In genomic region chr17:16406742-16407674, GRCh38 we compare ENCODE assay signal across 8 cellular contexts. TPM values are rescaled to one million over a fixed set of nuclear protein-coding genes. Genes with fewer than 3 reads are reported as not detected.
A peak's percentile ranks its signal among the peaks of the same experiment; 100 is the strongest.
DNase-seq lines count a peak whose midpoint lies in the region; ATAC-seq, FAIRE-seq and TF ChIP-seq lines count a peak whose summit lies in the region.

No MANE protein-coding gene starts in this region.

- WGBS in K562 (ENCODE audit: insufficient coverage, low coverage, missing lambda C conversion rate), result 81% methylated on average over 18 of the region's 67 CpGs
- WGBS in stomach, 5 donors, result 5 to 8% (median 8%) methylated on average over 60 to 67 of the region's 67 CpGs

- H3K4me1 Mint-ChIP-seq in Caco-2 (ENCODE audit: low read depth, unreplicated experiment) (peaks cover 13% of the 10 kb centered on the region), IgD-negative memory B cell (peaks cover 7 to 11% (median 8%) of the 10 kb centered on the region in 3 donors)

- TF ChIP-seq POLR2A in K562 (conservative IDR thresholded peaks at IDR 0.05), result no peak
- TF ChIP-seq POLR2A in stomach (IDR thresholded peaks at IDR 0.05), result no peak

- H3K27me3 ChIP-seq in Caco-2 (replicated peaks; ENCODE audit: control insufficient read depth, insufficient read depth, low read length) (no peaks in the 10 kb centered on the region), K562 (ENCODE audit: control insufficient read depth in 2 of 2, insufficient read depth in 2 of 2, low read length in 2 of 2) (no peaks in the 10 kb centered on the region), stomach (peaks cover 0 to 19% (median 5%) of the 10 kb centered on the region in 3 donors)

- TF ChIP-seq RAD21 in K562 (CRISPR knock-in tag; conservative IDR thresholded peaks at IDR 0.05 in 1 of 2, IDR thresholded peaks at IDR 0.05 in 1 of 2), result no peak

- no peaks in the 10 kb centered on the region for H4K20me1 ChIP-seq in K562 (replicated peaks; ENCODE audit: control insufficient read depth, insufficient read depth, low read length)

- no peaks in the 10 kb centered on the region for H3K27me3 Mint-ChIP-seq in Caco-2 (ENCODE audit: insufficient read depth, unreplicated experiment)
- peaks cover 14% of the 10 kb centered on the region for H3K27me3 Mint-ChIP-seq in IgD-negative memory B cell

- H3K36me3 ChIP-seq in Caco-2 (ENCODE audit: control insufficient read depth, insufficient read depth, low read length), result no peaks in the 10 kb centered on the region
- H3K36me3 ChIP-seq in K562 (ENCODE audit: control insufficient read depth, insufficient read depth, low read length), result no peaks in the 10 kb centered on the region
- no peaks in the 10 kb centered on the region for H3K36me3 ChIP-seq in kidney (ENCODE audit: control insufficient read depth in 1 of 2, insufficient read depth in 2 of 2, low read length in 2 of 2)
- H3K36me3 ChIP-seq in stomach, result no peaks in the 10 kb centered on the region

- intact Hi-C loops in Caco-2 (cut with micrococcal nuclease; ENCODE audit: unreplicated experiment) (no loop called here), K562 (cut with micrococcal nuclease) (no loop called here), kidney (cut with DNase I) (no loop called here), stomach (cut with DNase I; ENCODE audit: low total_unique reads) (no loop called here)

- POLR2A ChIA-PET in Caco-2 (lab: Charles Lee), result interaction anchor here (0.5 to 0.9 kb wide), 2 partner anchors 21 to 32 kb away, joined by 3 read pairs; no protein-coding TSS in a partner anchor
- POLR2A ChIA-PET in K562 (lab: Yijun Ruan, JAX), result no interaction called here

- peak in 1 of 2 experiments; percentile 14 for TF ChIP-seq CTCF in Caco-2 (IDR thresholded peaks at IDR 0.05; ENCODE audit: insufficient read depth in 1 of 2, low read depth in 1 of 2, low read length in 1 of 2, severe bottlenecking in 1 of 2, unreplicated experiment in 1 of 2)
- TF ChIP-seq CTCF in K562 (IDR thresholded peaks at IDR 0.05 in 2 of 3, conservative IDR thresholded peaks at IDR 0.05 in 1 of 3; ENCODE audit: insufficient read depth in 2 of 3, low read depth in 1 of 3, low read length in 3 of 3), result no peak
- TF ChIP-seq CTCF in kidney (IDR thresholded peaks at IDR 0.05; ENCODE audit: borderline replicate concordance, extremely low read depth, insufficient read depth), result no peak
- TF ChIP-seq CTCF in stomach (IDR thresholded peaks at IDR 0.05), result no peak

- H3K9me3 Mint-ChIP-seq in Caco-2 (ENCODE audit: unreplicated experiment) (no peaks in the 10 kb centered on the region), IgD-negative memory B cell (no peaks in the 10 kb centered on the region)

- TF ChIP-seq EP300 in K562 (IDR thresholded peaks at IDR 0.05; ENCODE audit: low read length) (no peak), stomach (IDR thresholded peaks at IDR 0.05) (no peak)

- H2AFZ ChIP-seq in K562 (ENCODE audit: low read depth, low read length), result no peak overlapping the region

- FAIRE-seq in K562 (lab: Jason Lieb, UNC) (no peak), kidney (lab: Jason Lieb, UNC) (no peak)

- H3K27ac Mint-ChIP-seq in Caco-2 (ENCODE audit: unreplicated experiment) (no peak overlapping the region), IgD-negative memory B cell (no peak overlapping the region)

- no peak overlapping the region for H3K27ac ChIP-seq in K562 (ENCODE audit: extremely low read depth, low read depth, low read length)
- peak overlapping the region; percentile 43 to 65 for H3K27ac ChIP-seq in kidney (ENCODE audit: low read depth in 2 of 2, low read length in 2 of 2)
- peak overlapping the region; percentile 7 to 80 (median 68) for H3K27ac ChIP-seq in stomach

- no peaks in the 10 kb centered on the region for H3K36me3 Mint-ChIP-seq in Caco-2 (ENCODE audit: insufficient read depth, unreplicated experiment)
- H3K36me3 Mint-ChIP-seq in IgD-negative memory B cell, result no peaks in the 10 kb centered on the region

- no peak overlapping the region for H3K4me2 ChIP-seq in K562 (ENCODE audit: insufficient read depth, low read length)

- H3K4me1 ChIP-seq in Caco-2 (no peaks in the 10 kb centered on the region), K562 (replicated peaks in 1 of 2; ENCODE audit: control insufficient read depth in 2 of 2, insufficient read depth in 2 of 2, low read length in 2 of 2) (peaks cover 5 to 14% of the 10 kb centered on the region in 2 experiments; a peak in 4 of 5 replicates), kidney (ENCODE audit: control insufficient read depth in 1 of 2, insufficient read depth in 1 of 2, low read depth in 1 of 2, low read length in 2 of 2) (peaks cover 0 to 5% of the 10 kb centered on the region in 2 donors), stomach (peaks cover 9 to 23% (median 22%) of the 10 kb centered on the region in 4 donors)

- no peaks in the 10 kb centered on the region for H3K9me1 ChIP-seq in K562 (ENCODE audit: control insufficient read depth, insufficient read depth, low read length)

- ATAC-seq in K562, result no peak
- no peak for ATAC-seq in HG03439 (IDR thresholded peaks at IDR 0.05; ENCODE audit: unreplicated experiment)

- peak overlapping the region; percentile 71 for H3K4me3 Mint-ChIP-seq in Caco-2 (ENCODE audit: unreplicated experiment)
- peak overlapping the region in 3 of 4 donors; percentile 48 to 81 (median 65) for H3K4me3 Mint-ChIP-seq in IgD-negative memory B cell

- no peaks in the 10 kb centered on the region for H3K9me3 ChIP-seq in Caco-2
- H3K9me3 ChIP-seq in K562 (replicated peaks; ENCODE audit: control insufficient read depth, insufficient read depth, low read depth, low read length), result no peaks in the 10 kb centered on the region
- H3K9me3 ChIP-seq in kidney (ENCODE audit: control insufficient read depth in 1 of 2, low read length in 2 of 2), result no peaks in the 10 kb centered on the region
- no peaks in the 10 kb centered on the region for H3K9me3 ChIP-seq in stomach

- H3K79me2 ChIP-seq in K562 (ENCODE audit: control insufficient read depth, insufficient read depth, low read length), result no peaks in the 10 kb centered on the region

- DNase-seq in Caco-2 (peak; percentile 52 to 64), K562 (ENCODE audit: extremely low read depth in 1 of 4, low spot score in 3 of 4) (peak in 3 of 4 experiments; percentile 10 to 32 (median 26)), kidney (peak; percentile 86), stomach (no peak), RKO (ENCODE audit: low spot score) (no peak), SW 1271 (lab: John Stamatoyannopoulos, UW) (no peak)

- H3K4me3 ChIP-seq in Caco-2 (ENCODE audit: low read depth, low read length) (peak overlapping the region; percentile 62), K562 (no peak overlapping the region), kidney (ENCODE audit: low read length in 2 of 2) (peak overlapping the region; percentile 56 to 59), stomach (peak overlapping the region; percentile 51 to 63 (median 54))

- CTCF ChIA-PET in Caco-2 (lab: Charles Lee) (interaction anchor here (0.6 kb wide), 1 partner anchor 896 kb away, joined by 7 read pairs; no protein-coding TSS in a partner anchor), K562 (lab: Yijun Ruan, JAX; ENCODE audit: low intra/inter-chr PET ratio) (no interaction called here)

- BruUV-seq in Caco-2 (replicated peaks; lab: Mats Ljungman, UMichigan), result no TSS peak
- BruUV-seq in K562 (replicated peaks; lab: Mats Ljungman, UMichigan), result no TSS peak

- in situ Hi-C loops in K562 (cut with MboI), result no loop called here

- no peak overlapping the region for H3K9ac ChIP-seq in K562 (ENCODE audit: insufficient read depth in 1 of 2, low read depth in 2 of 2, low read length in 2 of 2)
- peak overlapping the region in 1 of 2 donors; percentile 61 for H3K9ac ChIP-seq in kidney (ENCODE audit: low read length in 2 of 2)

RNA-seq across cellular contexts. Expression of gene TRPV2, which starts 8.4 kb away (rescaled TPM):
- 0.28 and 0.41 TPM in 2 replicates for total RNA-seq in Caco-2 (2022)
- polyA plus RNA-seq in IgD-negative memory B cell, result 73.6 TPM
- 66.3 and 211 TPM in 2 replicates for total RNA-seq in K562 (2011; cell fraction: chromatin; rRNA removed; ENCODE audit: low replicate concordance)
- 185 and 234 TPM in 2 replicates for total RNA-seq in K562 (2011; cell fraction: nucleolus; rRNA removed)
- 108 and 114 TPM in 2 replicates for total RNA-seq in K562 (2011; cell fraction: nucleoplasm; rRNA removed)
- total RNA-seq in K562 (2014; rRNA removed), result 43.5 and 51.6 TPM in 2 replicates
- 24.1 and 30.3 TPM in 2 replicates for total RNA-seq in K562 (2014; rRNA removed; fragmentation: Illumina TruSeq; extraction: Trizol)
- 28.6 and 31.9 TPM in 2 replicates for total RNA-seq in K562 (2015; rRNA removed; fragmentation: Illumina TruSeq; extraction: Trizol)
- 93.6 and 97.5 TPM in 2 replicates for total RNA-seq in K562 (2021)
- 37.5 and 60.1 TPM in 2 replicates for polyA plus RNA-seq in K562 (2011; rRNA removed)
- polyA plus RNA-seq in K562 (2011; cell fraction: cytosol; rRNA removed), result 43.3 and 57.1 TPM in 2 replicates
- polyA plus RNA-seq in K562 (2011; cell fraction: nucleus; rRNA removed), result 61.7 and 85.4 TPM in 2 replicates
- 83.6 and 173 TPM in 2 replicates for polyA plus RNA-seq in K562 (2012)
- 29.6 and 39.7 TPM in 2 replicates for polyA plus RNA-seq in K562 (2014; fragmentation: Illumina TruSeq; extraction: Trizol)
- 10 to 100 TPM in 1 of 2 experiments, 1 to 10 TPM in 1; 10.0 to 15.6 TPM for polyA plus RNA-seq in K562 (2014; fragmentation: Nextera tagmentation; extraction: Ambion mirVana)
- 33.7 and 42.0 TPM in 2 replicates for polyA plus RNA-seq in K562 (2014; rRNA removed)
- 43.0 and 43.3 TPM in 2 replicates for polyA minus RNA-seq in K562 (2011; rRNA and poly(A)+ RNA removed)
- polyA minus RNA-seq in K562 (2011; cell fraction: cytosol; rRNA and poly(A)+ RNA removed), result 86.4 and 94.1 TPM in 2 replicates
- 27.1 and 30.0 TPM in 2 replicates for polyA minus RNA-seq in K562 (2011; cell fraction: nucleus; rRNA and poly(A)+ RNA removed)
- 18.2 TPM for total RNA-seq in kidney
- polyA plus RNA-seq in kidney (ENCODE audit: insufficient read depth, low read depth, low replicate concordance), result 8.6 TPM
- 10 to 100 TPM in 1 of 5 donors, 1 to 10 TPM in 3, under 1 TPM in 1; 0.58 to 24.8 (median 4.5) TPM for total RNA-seq in stomach
- 1 to 10 TPM; 5.3 to 8.8 (median 6.4) TPM for polyA plus RNA-seq in stomach

RNA-seq across cellular contexts. Expression of gene UBB, which starts 26.1 kb away (rescaled TPM):
- total RNA-seq in Caco-2 (2022) (1,900 and 1,904 TPM in 2 replicates), K562 (2014; rRNA removed) (2,054 and 2,801 TPM in 2 replicates), K562 (2014; rRNA removed; fragmentation: Illumina TruSeq; extraction: Trizol) (1,199 and 1,477 TPM in 2 replicates), K562 (2015; rRNA removed; fragmentation: Illumina TruSeq; extraction: Trizol) (1,630 and 1,692 TPM in 2 replicates), K562 (2021) (1,581 and 1,675 TPM in 2 replicates), kidney (1,214 TPM), stomach (100 to 1,000 TPM; 621 to 929 (median 784) TPM)
- polyA plus RNA-seq in IgD-negative memory B cell (2,178 TPM), K562 (2011; rRNA removed) (1,069 and 1,272 TPM in 2 replicates), K562 (2014; fragmentation: Illumina TruSeq; extraction: Trizol) (1,681 and 1,922 TPM in 2 replicates), K562 (2014; fragmentation: Nextera tagmentation; extraction: Ambion mirVana) (1,000 to 10,000 TPM; 3,942 to 4,143 TPM), K562 (2014; rRNA removed) (1,696 and 2,000 TPM in 2 replicates), kidney (ENCODE audit: insufficient read depth, low read depth, low replicate concordance) (2,605 TPM), stomach (1,000 to 10,000 TPM in 2 of 3 donors, 100 to 1,000 TPM in 1; 969 to 2,679 (median 1,248) TPM)
- 132 and 247 TPM in 2 replicates for total RNA-seq in K562 (2011; cell fraction: chromatin; rRNA removed; ENCODE audit: low replicate concordance)
- 377 and 399 TPM in 2 replicates for total RNA-seq in K562 (2011; cell fraction: nucleolus; rRNA removed)
- total RNA-seq in K562 (2011; cell fraction: nucleoplasm; rRNA removed), result 354 and 382 TPM in 2 replicates
- polyA plus RNA-seq in K562 (2011; cell fraction: cytosol; rRNA removed), result 1,564 and 2,005 TPM in 2 replicates
- polyA plus RNA-seq in K562 (2011; cell fraction: nucleus; rRNA removed), result 726 and 879 TPM in 2 replicates
- polyA plus RNA-seq in K562 (2012), result 2,693 and 3,124 TPM in 2 replicates
- polyA minus RNA-seq in K562 (2011; rRNA and poly(A)+ RNA removed), result 966 and 1,497 TPM in 2 replicates
- polyA minus RNA-seq in K562 (2011; cell fraction: cytosol; rRNA and poly(A)+ RNA removed), result 625 and 785 TPM in 2 replicates
- 116 and 251 TPM in 2 replicates for polyA minus RNA-seq in K562 (2011; cell fraction: nucleus; rRNA and poly(A)+ RNA removed)

RNA-seq across cellular contexts. Expression of gene CENPV, which starts 53.7 kb away (rescaled TPM):
- 92.8 and 103 TPM in 2 replicates for total RNA-seq in Caco-2 (2022)
- polyA plus RNA-seq in IgD-negative memory B cell, result 17.3 TPM
- 56.5 and 86.7 TPM in 2 replicates for total RNA-seq in K562 (2011; cell fraction: chromatin; rRNA removed; ENCODE audit: low replicate concordance)
- total RNA-seq in K562 (2011; cell fraction: nucleolus; rRNA removed), result 65.5 and 66.5 TPM in 2 replicates
- total RNA-seq in K562 (2011; cell fraction: nucleoplasm; rRNA removed), result 76.8 and 103 TPM in 2 replicates
- 90.9 and 131 TPM in 2 replicates for total RNA-seq in K562 (2014; rRNA removed)
- total RNA-seq in K562 (2014; rRNA removed; fragmentation: Illumina TruSeq; extraction: Trizol), result 89.6 and 95.5 TPM in 2 replicates
- total RNA-seq in K562 (2015; rRNA removed; fragmentation: Illumina TruSeq; extraction: Trizol), result 67.4 and 75.0 TPM in 2 replicates
- 86.1 and 89.1 TPM in 2 replicates for total RNA-seq in K562 (2021)
- polyA plus RNA-seq in K562 (2011; rRNA removed), result 112 and 128 TPM in 2 replicates
- 115 and 125 TPM in 2 replicates for polyA plus RNA-seq in K562 (2011; cell fraction: cytosol; rRNA removed)
- 114 and 127 TPM in 2 replicates for polyA plus RNA-seq in K562 (2011; cell fraction: nucleus; rRNA removed)
- polyA plus RNA-seq in K562 (2012), result 64.4 and 69.3 TPM in 2 replicates
- 89.3 and 96.6 TPM in 2 replicates for polyA plus RNA-seq in K562 (2014; fragmentation: Illumina TruSeq; extraction: Trizol)
- polyA plus RNA-seq in K562 (2014; fragmentation: Nextera tagmentation; extraction: Ambion mirVana), result 10 to 100 TPM; 17.8 to 25.8 TPM
- 91.8 and 100 TPM in 2 replicates for polyA plus RNA-seq in K562 (2014; rRNA removed)
- polyA minus RNA-seq in K562 (2011; rRNA and poly(A)+ RNA removed), result 53.0 and 61.8 TPM in 2 replicates
- polyA minus RNA-seq in K562 (2011; cell fraction: cytosol; rRNA and poly(A)+ RNA removed), result 24.5 and 25.6 TPM in 2 replicates
- polyA minus RNA-seq in K562 (2011; cell fraction: nucleus; rRNA and poly(A)+ RNA removed), result 17.9 and 22.4 TPM in 2 replicates
- total RNA-seq in kidney, result 9.0 TPM
- 42.3 TPM for polyA plus RNA-seq in kidney (ENCODE audit: insufficient read depth, low read depth, low replicate concordance)
- 100 to 1,000 TPM in 1 of 5 donors, 10 to 100 TPM in 4; 24.5 to 324 (median 34.9) TPM for total RNA-seq in stomach
- polyA plus RNA-seq in stomach, result 10 to 100 TPM; 32.1 to 41.5 (median 41.4) TPM

Comparison
In these comparisons a context has a peak if more than half of its experiments do, and no peak if none do; other contexts are left out.
1. DNase-seq: peak in Caco-2 (2 of 2), K562 (3 of 4) and kidney (single experiment); none in stomach (single experiment), RKO (single experiment) and SW 1271 (0 of 2).